ENCODE assay signal across 18 cellular contexts in genomic region chr10:31656820-31657470, GRCh38.
DNase-seq lines count a peak whose midpoint lies in the region; ATAC-seq and TF ChIP-seq lines count a peak whose summit lies in the region.
"Had no signal": no experiment of that assay in that cellular context is flagged by ENCODE, and none has a peak within 500 bp of the region (broad histone marks: within the 10 kb centered on the region; RNA-seq: fewer than 3 reads in every experiment).

No MANE protein-coding gene starts in this region.

- no peaks in the 10 kb centered on the region for H3K36me3 ChIP-seq in GM23248 (ENCODE audit: low read depth)
- H3K36me3 ChIP-seq in smooth muscle cell (ENCODE audit: low read depth), result no peaks in the 10 kb centered on the region

- H3K9me3 ChIP-seq in GM23248 (ENCODE audit: low read depth) (no peaks in the 10 kb centered on the region), smooth muscle cell (replicated peaks; ENCODE audit: low read depth) (no peaks in the 10 kb centered on the region)

- no peak for DNase-seq in GM23248
- DNase-seq in coronary artery (ENCODE audit: low spot score), result no peak
- peak; percentile 1 for DNase-seq in kidney glomerular epithelial cell (lab: John Stamatoyannopoulos, UW)
- DNase-seq in smooth muscle cell (lab: John Stamatoyannopoulos, UW; ENCODE audit: unreplicated experiment), result no peak
- DNase-seq in omental fat pad (ENCODE audit: low spot score), result no peak
- DNase-seq in globus pallidus (ENCODE audit: low spot score), result no peak
- no peak for DNase-seq in NCI-H524 treated with DMSO at 0.1 percent for 48 hours (lab: John Stamatoyannopoulos, UW)
- DNase-seq: ACHN; activated CD4-positive, alpha-beta T cell treated with anti-CD3 and anti-CD28 coated beads, Interleukin-2, amount 50 U/mL, for 4 hours; activated T-cell treated with anti-CD3 and anti-CD28 coated beads, Interleukin-2, amount 50 U/mL, for 24 hours; central memory CD4-positive, alpha-beta T cell; MV-4-11; NCI-H82; nucleus accumbens; stimulated activated CD4-positive, alpha-beta T cell treated with anti-CD3 and anti-CD28 coated beads, Interleukin-12 subunit alpha, Interleukin-12 subunit beta, amount 100 ng/mL, for 4 hours; stimulated activated naive B cell treated with anti-CD40 and anti-IgM and Interleukin-4, amounts not matched to agents 10 μg/mL and 1 μg/mL and 100 μg/mL, for 72 hours had no signal

- no peak overlapping the region for H3K4me3 ChIP-seq in GM23248
- no peak overlapping the region for H3K4me3 ChIP-seq in coronary artery
- no peak overlapping the region for H3K4me3 ChIP-seq in smooth muscle cell

- no peak for ATAC-seq in omental fat pad (ENCODE audit: low FRiP score)
- ATAC-seq in HG02571 (IDR thresholded peaks at IDR 0.05; ENCODE audit: unreplicated experiment), result no peak
- ATAC-seq: Panc1; stimulated activated naive B cell treated with anti-CD40 and anti-IgM and Interleukin-4, amounts not matched to agents 10 μg/mL and 1 μg/mL and 100 μg/mL, for 72 hours had no signal

- H4K20me1 ChIP-seq in GM23248 (ENCODE audit: insufficient read depth) (no peaks in the 10 kb centered on the region), smooth muscle cell (ENCODE audit: low read depth) (no peaks in the 10 kb centered on the region)

- no peaks in the 10 kb centered on the region for H3K9me2 ChIP-seq in GM23248 (ENCODE audit: insufficient read depth)

- no peak overlapping the region for H3K9ac ChIP-seq in GM23248
- no peak overlapping the region for H3K9ac ChIP-seq in smooth muscle cell (ENCODE audit: low read depth)

- peaks cover 12% of the 10 kb centered on the region for H3K4me1 ChIP-seq in GM23248 (ENCODE audit: insufficient read depth)
- peaks cover 8% of the 10 kb centered on the region for H3K4me1 ChIP-seq in smooth muscle cell (ENCODE audit: low read depth)

- 15 to 17% methylated on average over 1 of the region's 1 CpG for WGBS in GM23248 (ENCODE audit: low coverage in 1 of 2, low lambda C conversion rate in 2 of 2, missing lambda C conversion rate in 2 of 2), 2 experiments
- WGBS in smooth muscle cell (ENCODE audit: low lambda C conversion rate), result 27% methylated on average over 1 of the region's 1 CpG

- H3K79me2 ChIP-seq in GM23248 (ENCODE audit: insufficient read depth) (no peaks in the 10 kb centered on the region), smooth muscle cell (ENCODE audit: low read depth) (no peaks in the 10 kb centered on the region)

- H2AFZ ChIP-seq in GM23248 (peak overlapping the region; percentile 21), smooth muscle cell (ENCODE audit: low read depth) (no peak overlapping the region)

- in situ Hi-C loops in GM23248 (cut with MboI), result no loop called here

- no peak overlapping the region for H3K27ac ChIP-seq in GM23248
- H3K27ac ChIP-seq in coronary artery, result peak overlapping the region; percentile 38 to 57
- peak overlapping the region; percentile 45 for H3K27ac ChIP-seq in smooth muscle cell (ENCODE audit: low read depth)

- no peak for TF ChIP-seq CTCF in coronary artery (IDR thresholded peaks at IDR 0.05)
- no peak for TF ChIP-seq CTCF in smooth muscle cell (IDR thresholded peaks at IDR 0.05; ENCODE audit: borderline replicate concordance, insufficient read depth, poor library complexity, severe bottlenecking)
- no peak for TF ChIP-seq CTCF in omental fat pad (IDR thresholded peaks at IDR 0.05)

- H3K27me3 ChIP-seq in GM23248 (replicated peaks; ENCODE audit: insufficient read depth), result no peaks in the 10 kb centered on the region
- H3K27me3 ChIP-seq in smooth muscle cell (ENCODE audit: low read depth), result no peaks in the 10 kb centered on the region

- H3F3A ChIP-seq in GM23248 (ENCODE audit: insufficient read depth) (no peaks in the 10 kb centered on the region), smooth muscle cell (ENCODE audit: low read depth) (peaks cover 9% of the 10 kb centered on the region)

- no peak overlapping the region for H3K4me2 ChIP-seq in GM23248 (ENCODE audit: unreplicated experiment)
- H3K4me2 ChIP-seq in smooth muscle cell, result peak overlapping the region; percentile 51
